Comparison of ENCODE assay signal across 1 cellular context in genomic region chrX:29172880-29173279, GRCh38.
TF ChIP-seq lines count a peak whose summit lies in the region.

No MANE protein-coding gene starts in this region.

TF ChIP-seq in IMR-90, 13 proteins besides CTCF, POLR2A, EP300 and RAD21 (continued from another document):
- TF ChIP-seq, protein P1, sequence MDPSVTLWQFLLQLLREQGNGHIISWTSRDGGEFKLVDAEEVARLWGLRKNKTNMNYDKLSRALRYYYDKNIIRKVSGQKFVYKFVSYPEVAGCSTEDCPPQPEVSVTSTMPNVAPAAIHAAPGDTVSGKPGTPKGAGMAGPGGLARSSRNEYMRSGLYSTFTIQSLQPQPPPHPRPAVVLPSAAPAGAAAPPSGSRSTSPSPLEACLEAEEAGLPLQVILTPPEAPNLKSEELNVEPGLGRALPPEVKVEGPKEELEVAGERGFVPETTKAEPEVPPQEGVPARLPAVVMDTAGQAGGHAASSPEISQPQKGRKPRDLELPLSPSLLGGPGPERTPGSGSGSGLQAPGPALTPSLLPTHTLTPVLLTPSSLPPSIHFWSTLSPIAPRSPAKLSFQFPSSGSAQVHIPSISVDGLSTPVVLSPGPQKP (IDR thresholded peaks at IDR 0.05; ENCODE audit: borderline replicate concordance, low read depth, low read length), result no peak
- TF ChIP-seq SMC3 (IDR thresholded peaks at IDR 0.05; ENCODE audit: low read depth, low read length) (no peak), MAZ (IDR thresholded peaks at IDR 0.05; ENCODE audit: borderline replicate concordance, low read depth, low read length) (no peak), BHLHE40 (IDR thresholded peaks at IDR 0.05; ENCODE audit: low read depth, low read length) (no peak), FOS (IDR thresholded peaks at IDR 0.05; ENCODE audit: low read depth, low read length) (no peak), RCOR1 (IDR thresholded peaks at IDR 0.05; ENCODE audit: insufficient replicate concordance, low read length) (no peak), NFE2L2 (IDR thresholded peaks at IDR 0.05; ENCODE audit: low read depth, low read length) (no peak), RFX5 (IDR thresholded peaks at IDR 0.05; ENCODE audit: low read depth, low read length) (no peak)
- TF ChIP-seq, protein P2, sequence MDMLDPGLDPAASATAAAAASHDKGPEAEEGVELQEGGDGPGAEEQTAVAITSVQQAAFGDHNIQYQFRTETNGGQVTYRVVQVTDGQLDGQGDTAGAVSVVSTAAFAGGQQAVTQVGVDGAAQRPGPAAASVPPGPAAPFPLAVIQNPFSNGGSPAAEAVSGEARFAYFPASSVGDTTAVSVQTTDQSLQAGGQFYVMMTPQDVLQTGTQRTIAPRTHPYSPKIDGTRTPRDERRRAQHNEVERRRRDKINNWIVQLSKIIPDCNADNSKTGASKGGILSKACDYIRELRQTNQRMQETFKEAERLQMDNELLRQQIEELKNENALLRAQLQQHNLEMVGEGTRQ (IDR thresholded peaks at IDR 0.05; ENCODE audit: low read depth, low read length), result no peak
